1 cellular context compared by ENCODE assay signal in the genomic region with DNA sequence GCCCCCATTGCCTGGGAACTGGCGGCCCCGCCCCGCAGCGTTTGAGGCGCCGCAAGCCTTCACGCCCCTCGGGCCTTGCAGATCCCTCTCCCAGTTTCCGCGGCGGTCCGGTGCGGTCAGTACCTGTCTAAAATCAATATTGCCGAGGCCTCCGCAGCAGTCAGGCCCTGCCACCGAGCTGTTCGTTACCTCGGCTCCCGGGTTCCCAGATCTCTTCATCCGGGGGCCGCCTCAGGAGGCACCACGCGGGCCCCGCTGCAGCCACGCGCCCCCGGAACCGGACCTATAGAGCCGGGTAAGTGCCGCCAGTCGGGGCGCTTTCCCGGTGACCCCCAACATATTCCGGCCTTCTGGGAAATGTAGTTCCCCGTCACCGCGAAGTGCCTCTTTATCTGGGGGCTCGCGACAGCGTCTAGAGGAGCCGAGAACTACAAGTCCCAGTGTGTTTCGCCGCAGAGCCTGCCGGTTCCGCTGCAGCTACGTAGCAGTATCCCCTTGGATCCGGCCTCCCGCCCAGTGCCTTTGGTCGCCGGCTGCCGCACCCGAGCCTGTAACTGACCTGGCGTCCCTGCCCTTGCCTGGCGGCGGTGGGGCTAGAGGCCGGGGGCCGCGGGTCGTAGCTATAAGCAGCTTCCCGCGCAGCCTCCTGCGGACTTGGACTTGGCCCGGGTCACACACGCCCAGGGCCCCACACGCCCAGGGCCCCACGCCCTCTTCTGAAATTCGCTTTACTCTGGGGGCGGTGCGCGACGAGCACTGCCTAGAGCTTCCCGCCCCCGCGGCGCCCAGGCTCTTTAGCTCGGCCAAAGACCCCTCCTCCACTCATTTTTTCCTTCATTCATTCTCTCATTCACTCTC.
A peak's percentile ranks its signal among the peaks of the same experiment; 100 is the strongest.
TF ChIP-seq lines count a peak whose summit lies in the region.

A gene with protein sequence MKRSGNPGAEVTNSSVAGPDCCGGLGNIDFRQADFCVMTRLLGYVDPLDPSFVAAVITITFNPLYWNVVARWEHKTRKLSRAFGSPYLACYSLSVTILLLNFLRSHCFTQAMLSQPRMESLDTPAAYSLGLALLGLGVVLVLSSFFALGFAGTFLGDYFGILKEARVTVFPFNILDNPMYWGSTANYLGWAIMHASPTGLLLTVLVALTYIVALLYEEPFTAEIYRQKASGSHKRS (minus strand): TSS at position 301 of the 858 bp plus-strand sequence. CDS start 82 bp downstream, at position 219.

TF ChIP-seq in HepG2, 621 proteins besides CTCF, POLR2A, EP300 and RAD21 (continued from another document and continues in another):
- TF ChIP-seq, protein P1, sequence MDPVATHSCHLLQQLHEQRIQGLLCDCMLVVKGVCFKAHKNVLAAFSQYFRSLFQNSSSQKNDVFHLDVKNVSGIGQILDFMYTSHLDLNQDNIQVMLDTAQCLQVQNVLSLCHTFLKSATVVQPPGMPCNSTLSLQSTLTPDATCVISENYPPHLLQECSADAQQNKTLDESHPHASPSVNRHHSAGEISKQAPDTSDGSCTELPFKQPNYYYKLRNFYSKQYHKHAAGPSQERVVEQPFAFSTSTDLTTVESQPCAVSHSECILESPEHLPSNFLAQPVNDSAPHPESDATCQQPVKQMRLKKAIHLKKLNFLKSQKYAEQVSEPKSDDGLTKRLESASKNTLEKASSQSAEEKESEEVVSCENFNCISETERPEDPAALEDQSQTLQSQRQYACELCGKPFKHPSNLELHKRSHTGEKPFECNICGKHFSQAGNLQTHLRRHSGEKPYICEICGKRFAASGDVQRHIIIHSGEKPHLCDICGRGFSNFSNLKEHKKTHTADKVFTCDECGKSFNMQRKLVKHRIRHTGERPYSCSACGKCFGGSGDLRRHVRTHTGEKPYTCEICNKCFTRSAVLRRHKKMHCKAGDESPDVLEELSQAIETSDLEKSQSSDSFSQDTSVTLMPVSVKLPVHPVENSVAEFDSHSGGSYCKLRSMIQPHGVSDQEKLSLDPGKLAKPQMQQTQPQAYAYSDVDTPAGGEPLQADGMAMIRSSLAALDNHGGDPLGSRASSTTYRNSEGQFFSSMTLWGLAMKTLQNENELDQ (CRISPR knock-in tag; IDR thresholded peaks at IDR 0.05; ENCODE audit: borderline replicate concordance): no peak
- TF ChIP-seq ZNF598 (CRISPR knock-in tag; IDR thresholded peaks at IDR 0.05; ENCODE audit: borderline replicate concordance): no peak
- no peak for TF ChIP-seq TRIM24 (CRISPR knock-in tag; IDR thresholded peaks at IDR 0.05)
- TF ChIP-seq ZNF44 (CRISPR knock-in tag; IDR thresholded peaks at IDR 0.05): no peak
- no peak for TF ChIP-seq ZNF33A (CRISPR knock-in tag; IDR thresholded peaks at IDR 0.05; ENCODE audit: borderline replicate concordance)
- TF ChIP-seq PHF20 (CRISPR knock-in tag; IDR thresholded peaks at IDR 0.05): peak; percentile 82
- TF ChIP-seq, protein P2, sequence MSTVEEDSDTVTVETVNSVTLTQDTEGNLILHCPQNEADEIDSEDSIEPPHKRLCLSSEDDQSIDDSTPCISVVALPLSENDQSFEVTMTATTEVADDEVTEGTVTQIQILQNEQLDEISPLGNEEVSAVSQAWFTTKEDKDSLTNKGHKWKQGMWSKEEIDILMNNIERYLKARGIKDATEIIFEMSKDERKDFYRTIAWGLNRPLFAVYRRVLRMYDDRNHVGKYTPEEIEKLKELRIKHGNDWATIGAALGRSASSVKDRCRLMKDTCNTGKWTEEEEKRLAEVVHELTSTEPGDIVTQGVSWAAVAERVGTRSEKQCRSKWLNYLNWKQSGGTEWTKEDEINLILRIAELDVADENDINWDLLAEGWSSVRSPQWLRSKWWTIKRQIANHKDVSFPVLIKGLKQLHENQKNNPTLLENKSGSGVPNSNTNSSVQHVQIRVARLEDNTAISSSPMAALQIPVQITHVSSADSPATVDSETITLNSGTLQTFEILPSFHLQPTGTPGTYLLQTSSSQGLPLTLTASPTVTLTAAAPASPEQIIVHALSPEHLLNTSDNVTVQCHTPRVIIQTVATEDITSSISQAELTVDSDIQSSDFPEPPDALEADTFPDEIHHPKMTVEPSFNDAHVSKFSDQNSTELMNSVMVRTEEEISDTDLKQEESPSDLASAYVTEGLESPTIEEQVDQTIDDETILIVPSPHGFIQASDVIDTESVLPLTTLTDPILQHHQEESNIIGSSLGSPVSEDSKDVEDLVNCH (CRISPR knock-in tag; IDR thresholded peaks at IDR 0.05): no peak
- peak; percentile 98 for TF ChIP-seq CREM (IDR thresholded peaks at IDR 0.05)
- no peak for TF ChIP-seq CREM (CRISPR knock-in tag; IDR thresholded peaks at IDR 0.05)
- peak; percentile 86 for TF ChIP-seq TAF1 (CRISPR knock-in tag; IDR thresholded peaks at IDR 0.05)
- TF ChIP-seq ZNF367 (CRISPR knock-in tag; IDR thresholded peaks at IDR 0.05; ENCODE audit: borderline replicate concordance): peak; percentile 30; the same call in 1 of the 2 replicates
- TF ChIP-seq, protein P3, sequence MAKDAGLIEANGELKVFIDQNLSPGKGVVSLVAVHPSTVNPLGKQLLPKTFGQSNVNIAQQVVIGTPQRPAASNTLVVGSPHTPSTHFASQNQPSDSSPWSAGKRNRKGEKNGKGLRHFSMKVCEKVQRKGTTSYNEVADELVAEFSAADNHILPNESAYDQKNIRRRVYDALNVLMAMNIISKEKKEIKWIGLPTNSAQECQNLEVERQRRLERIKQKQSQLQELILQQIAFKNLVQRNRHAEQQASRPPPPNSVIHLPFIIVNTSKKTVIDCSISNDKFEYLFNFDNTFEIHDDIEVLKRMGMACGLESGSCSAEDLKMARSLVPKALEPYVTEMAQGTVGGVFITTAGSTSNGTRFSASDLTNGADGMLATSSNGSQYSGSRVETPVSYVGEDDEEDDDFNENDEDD (CRISPR knock-in tag; IDR thresholded peaks at IDR 0.05; ENCODE audit: borderline replicate concordance): peak; percentile 71; the same call in 1 of the 2 replicates
- TF ChIP-seq AHR (CRISPR knock-in tag; IDR thresholded peaks at IDR 0.05): no peak
- peak; percentile 86; the same call in 1 of the 2 replicates for TF ChIP-seq ZNF350 (CRISPR knock-in tag; IDR thresholded peaks at IDR 0.05; ENCODE audit: borderline replicate concordance, low read depth)
- TF ChIP-seq, protein P4, sequence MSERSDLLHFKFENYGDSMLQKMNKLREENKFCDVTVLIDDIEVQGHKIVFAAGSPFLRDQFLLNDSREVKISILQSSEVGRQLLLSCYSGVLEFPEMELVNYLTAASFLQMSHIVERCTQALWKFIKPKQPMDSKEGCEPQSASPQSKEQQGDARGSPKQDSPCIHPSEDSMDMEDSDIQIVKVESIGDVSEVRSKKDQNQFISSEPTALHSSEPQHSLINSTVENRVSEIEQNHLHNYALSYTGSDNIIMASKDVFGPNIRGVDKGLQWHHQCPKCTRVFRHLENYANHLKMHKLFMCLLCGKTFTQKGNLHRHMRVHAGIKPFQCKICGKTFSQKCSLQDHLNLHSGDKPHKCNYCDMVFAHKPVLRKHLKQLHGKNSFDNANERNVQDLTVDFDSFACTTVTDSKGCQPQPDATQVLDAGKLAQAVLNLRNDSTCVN (CRISPR knock-in tag; IDR thresholded peaks at IDR 0.05; ENCODE audit: borderline replicate concordance): no peak
- TF ChIP-seq FIP1L1 (IDR thresholded peaks at IDR 0.05; ENCODE audit: borderline replicate concordance, insufficient read depth, low read depth, low read length): no peak
- TF ChIP-seq ARNTL (CRISPR knock-in tag; IDR thresholded peaks at IDR 0.05): no peak; the same call in none of the 2 replicates
- peak in 1 of 2 experiments; percentile 94; a peak in 1 of 4 replicates for TF ChIP-seq KLF16 (CRISPR knock-in tag; IDR thresholded peaks at IDR 0.05)
- peak; percentile 97; the same call in 1 of the 2 replicates for TF ChIP-seq ZNF124 (CRISPR knock-in tag; IDR thresholded peaks at IDR 0.05)
- TF ChIP-seq ZNF296 (CRISPR knock-in tag; conservative IDR thresholded peaks at IDR 0.05): no peak
- peak; percentile 76; the same call in 1 of the 2 replicates for TF ChIP-seq SIN3A (IDR thresholded peaks at IDR 0.05; ENCODE audit: borderline replicate concordance, low read depth, low read length)
- TF ChIP-seq, protein P5, sequence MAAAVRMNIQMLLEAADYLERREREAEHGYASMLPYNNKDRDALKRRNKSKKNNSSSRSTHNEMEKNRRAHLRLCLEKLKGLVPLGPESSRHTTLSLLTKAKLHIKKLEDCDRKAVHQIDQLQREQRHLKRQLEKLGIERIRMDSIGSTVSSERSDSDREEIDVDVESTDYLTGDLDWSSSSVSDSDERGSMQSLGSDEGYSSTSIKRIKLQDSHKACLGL (CRISPR knock-in tag; IDR thresholded peaks at IDR 0.05): peak; percentile 93
- TF ChIP-seq, protein P6, sequence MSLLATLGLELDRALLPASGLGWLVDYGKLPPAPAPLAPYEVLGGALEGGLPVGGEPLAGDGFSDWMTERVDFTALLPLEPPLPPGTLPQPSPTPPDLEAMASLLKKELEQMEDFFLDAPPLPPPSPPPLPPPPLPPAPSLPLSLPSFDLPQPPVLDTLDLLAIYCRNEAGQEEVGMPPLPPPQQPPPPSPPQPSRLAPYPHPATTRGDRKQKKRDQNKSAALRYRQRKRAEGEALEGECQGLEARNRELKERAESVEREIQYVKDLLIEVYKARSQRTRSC (CRISPR knock-in tag; IDR thresholded peaks at IDR 0.05; ENCODE audit: low read depth): no peak
- TF ChIP-seq RXRB (CRISPR knock-in tag; IDR thresholded peaks at IDR 0.05; ENCODE audit: borderline replicate concordance): peak; percentile 11; the same call in 1 of the 2 replicates
- no peak for TF ChIP-seq CHD4 (IDR thresholded peaks at IDR 0.05; ENCODE audit: borderline replicate concordance, low read length)
- peak; percentile 61 for TF ChIP-seq ETV5 (CRISPR knock-in tag; IDR thresholded peaks at IDR 0.05; ENCODE audit: borderline replicate concordance)
- TF ChIP-seq RARG (CRISPR knock-in tag; IDR thresholded peaks at IDR 0.05; ENCODE audit: low read depth): no peak
- TF ChIP-seq THYN1 (CRISPR knock-in tag; IDR thresholded peaks at IDR 0.05; ENCODE audit: borderline replicate concordance, low read depth): no peak
- TF ChIP-seq KDM5A (IDR thresholded peaks at IDR 0.05; ENCODE audit: borderline replicate concordance, low read length): peak; percentile 91
- TF ChIP-seq ZSCAN22 (CRISPR knock-in tag; IDR thresholded peaks at IDR 0.05): no peak
- TF ChIP-seq NCOA2 (CRISPR knock-in tag; IDR thresholded peaks at IDR 0.05): 0 out of 2 replicates have a peak, but pooled peaks have one; percentile 9
- TF ChIP-seq EZH2 (conservative IDR thresholded peaks at IDR 0.05; ENCODE audit: low read depth, low read length): no peak
- TF ChIP-seq, protein P7, sequence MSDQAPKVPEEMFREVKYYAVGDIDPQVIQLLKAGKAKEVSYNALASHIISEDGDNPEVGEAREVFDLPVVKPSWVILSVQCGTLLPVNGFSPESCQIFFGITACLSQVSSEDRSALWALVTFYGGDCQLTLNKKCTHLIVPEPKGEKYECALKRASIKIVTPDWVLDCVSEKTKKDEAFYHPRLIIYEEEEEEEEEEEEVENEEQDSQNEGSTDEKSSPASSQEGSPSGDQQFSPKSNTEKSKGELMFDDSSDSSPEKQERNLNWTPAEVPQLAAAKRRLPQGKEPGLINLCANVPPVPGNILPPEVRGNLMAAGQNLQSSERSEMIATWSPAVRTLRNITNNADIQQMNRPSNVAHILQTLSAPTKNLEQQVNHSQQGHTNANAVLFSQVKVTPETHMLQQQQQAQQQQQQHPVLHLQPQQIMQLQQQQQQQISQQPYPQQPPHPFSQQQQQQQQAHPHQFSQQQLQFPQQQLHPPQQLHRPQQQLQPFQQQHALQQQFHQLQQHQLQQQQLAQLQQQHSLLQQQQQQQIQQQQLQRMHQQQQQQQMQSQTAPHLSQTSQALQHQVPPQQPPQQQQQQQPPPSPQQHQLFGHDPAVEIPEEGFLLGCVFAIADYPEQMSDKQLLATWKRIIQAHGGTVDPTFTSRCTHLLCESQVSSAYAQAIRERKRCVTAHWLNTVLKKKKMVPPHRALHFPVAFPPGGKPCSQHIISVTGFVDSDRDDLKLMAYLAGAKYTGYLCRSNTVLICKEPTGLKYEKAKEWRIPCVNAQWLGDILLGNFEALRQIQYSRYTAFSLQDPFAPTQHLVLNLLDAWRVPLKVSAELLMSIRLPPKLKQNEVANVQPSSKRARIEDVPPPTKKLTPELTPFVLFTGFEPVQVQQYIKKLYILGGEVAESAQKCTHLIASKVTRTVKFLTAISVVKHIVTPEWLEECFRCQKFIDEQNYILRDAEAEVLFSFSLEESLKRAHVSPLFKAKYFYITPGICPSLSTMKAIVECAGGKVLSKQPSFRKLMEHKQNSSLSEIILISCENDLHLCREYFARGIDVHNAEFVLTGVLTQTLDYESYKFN (CRISPR knock-in tag; conservative IDR thresholded peaks at IDR 0.05): no peak; the same call in 1 of the 2 replicates
- TF ChIP-seq SNAPC2 (CRISPR knock-in tag; IDR thresholded peaks at IDR 0.05): no peak
- TF ChIP-seq ZNF850 (CRISPR knock-in tag; conservative IDR thresholded peaks at IDR 0.05): no peak
- TF ChIP-seq, protein P8, sequence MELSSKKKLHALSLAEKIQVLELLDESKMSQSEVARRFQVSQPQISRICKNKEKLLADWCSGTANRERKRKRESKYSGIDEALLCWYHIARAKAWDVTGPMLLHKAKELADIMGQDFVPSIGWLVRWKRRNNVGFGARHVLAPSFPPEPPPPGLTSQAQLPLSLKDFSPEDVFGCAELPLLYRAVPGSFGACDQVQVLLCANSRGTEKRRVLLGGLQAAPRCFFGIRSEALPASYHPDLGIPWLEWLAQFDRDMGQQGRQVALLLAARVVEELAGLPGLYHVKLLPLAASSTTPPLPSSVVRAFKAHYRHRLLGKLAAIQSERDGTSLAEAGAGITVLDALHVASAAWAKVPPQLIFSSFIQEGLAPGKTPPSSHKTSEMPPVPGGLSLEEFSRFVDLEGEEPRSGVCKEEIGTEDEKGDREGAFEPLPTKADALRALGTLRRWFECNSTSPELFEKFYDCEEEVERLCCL (CRISPR knock-in tag; IDR thresholded peaks at IDR 0.05; ENCODE audit: borderline replicate concordance): no peak; the same call in 1 of the 2 replicates
- no peak; the same call in 1 of the 2 replicates for TF ChIP-seq TOE1 (CRISPR knock-in tag; IDR thresholded peaks at IDR 0.05)
- no peak for TF ChIP-seq ZFP37 (CRISPR knock-in tag; IDR thresholded peaks at IDR 0.05; ENCODE audit: borderline replicate concordance)
- peak; percentile 70 for TF ChIP-seq MAZ (IDR thresholded peaks at IDR 0.05; ENCODE audit: borderline replicate concordance, low read depth, low read length)
- TF ChIP-seq MAZ (CRISPR knock-in tag; IDR thresholded peaks at IDR 0.05; ENCODE audit: low read depth): peak; percentile 77
- no peak for TF ChIP-seq ZKSCAN1 (IDR thresholded peaks at IDR 0.05; ENCODE audit: low read length)
- no peak for TF ChIP-seq ZNF136 (CRISPR knock-in tag; IDR thresholded peaks at IDR 0.05; ENCODE audit: low read depth)
- peak; percentile 44; the same call in 1 of the 2 replicates for TF ChIP-seq ESRRA (CRISPR knock-in tag; IDR thresholded peaks at IDR 0.05; ENCODE audit: low read depth)
- TF ChIP-seq ZKSCAN5 (CRISPR knock-in tag; IDR thresholded peaks at IDR 0.05): no peak
- TF ChIP-seq ZNF841 (CRISPR knock-in tag; IDR thresholded peaks at IDR 0.05; ENCODE audit: borderline replicate concordance): no peak
- TF ChIP-seq POGZ (CRISPR knock-in tag; IDR thresholded peaks at IDR 0.05): peak; percentile 88
- no peak for TF ChIP-seq SOX6 (IDR thresholded peaks at IDR 0.05)
- TF ChIP-seq SOX6 (CRISPR knock-in tag; IDR thresholded peaks at IDR 0.05): peak; percentile 72
- TF ChIP-seq MATR3 (CRISPR knock-in tag; IDR thresholded peaks at IDR 0.05): no peak
- peak; percentile 99 for TF ChIP-seq MYC (CRISPR knock-in tag; IDR thresholded peaks at IDR 0.05; ENCODE audit: borderline replicate concordance)
